Comparison of ENCODE assay signal across 9 cellular contexts in the genomic region with DNA sequence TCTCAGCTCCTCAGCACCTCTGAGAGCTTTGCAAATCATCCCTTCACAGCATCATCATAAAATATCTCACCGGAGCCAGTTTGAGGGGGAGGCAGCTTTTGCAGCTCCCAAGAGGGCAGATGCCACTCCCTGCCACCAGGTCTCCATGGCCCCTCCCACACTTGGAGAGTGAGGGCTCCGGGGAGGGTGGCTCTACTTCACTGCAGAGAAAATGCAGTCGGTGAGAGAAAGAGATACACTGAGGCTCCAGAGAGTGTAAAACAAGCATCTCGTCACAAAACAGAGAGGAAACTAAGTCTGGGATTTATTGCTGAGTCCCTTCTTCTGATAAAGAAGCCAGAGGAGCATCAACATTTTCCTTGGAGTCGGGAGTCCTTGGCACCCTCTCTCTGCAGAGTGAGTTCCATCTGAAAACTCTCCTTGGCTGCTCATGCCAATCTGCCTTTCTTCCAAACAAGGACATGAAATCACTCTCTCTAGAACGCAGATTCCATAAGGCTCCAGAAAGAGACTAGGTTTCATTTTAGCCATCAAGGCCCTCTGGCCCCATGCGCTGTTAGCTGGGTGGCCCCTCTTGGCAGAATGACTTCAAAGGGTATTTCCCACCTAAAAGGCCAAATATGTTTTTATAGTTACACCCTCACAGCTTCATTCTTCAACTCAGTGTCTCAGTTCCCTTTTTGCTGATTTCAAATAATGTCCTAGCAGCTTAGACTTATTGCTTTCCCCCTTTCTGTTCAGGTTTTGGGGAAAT.
A peak's percentile ranks its signal among the peaks of the same experiment; 100 is the strongest.
DNase-seq lines count a peak whose midpoint lies in the region; ATAC-seq and TF ChIP-seq lines count a peak whose summit lies in the region.
"Had no signal": no experiment of that assay in that cellular context is flagged by ENCODE, and none has a peak within 500 bp of the region (broad histone marks: within the 10 kb centered on the region; RNA-seq: fewer than 3 reads in every experiment).

No MANE protein-coding gene starts in this region.

- H3K36me3 ChIP-seq in PC-9 (ENCODE audit: low read depth) (no peaks in the 10 kb centered on the region), upper lobe of right lung (no peaks in the 10 kb centered on the region)

- no peaks in the 10 kb centered on the region for H3K27me3 ChIP-seq in PC-9 (ENCODE audit: insufficient read depth, low read depth)
- no peaks in the 10 kb centered on the region for H3K27me3 ChIP-seq in upper lobe of right lung

- H2AFZ ChIP-seq in PC-9 = no peak overlapping the region

- DNase-seq in activated CD4-positive, CD25-positive, alpha-beta regulatory T cell (lab: John Stamatoyannopoulos, UW) = no peak
- DNase-seq in PC-9 = no peak
- no peak for DNase-seq in activated CD8-positive, alpha-beta memory T cell treated with anti-CD3 and anti-CD28 coated beads for 24 hours
- no peak for DNase-seq in sciatic nerve (ENCODE audit: low spot score)
- DNase-seq in upper lobe of right lung = no peak

- POLR2A ChIA-PET in PC-9 (lab: Charles Lee; ENCODE audit: unreplicated experiment) = no interaction called here

- no peaks in the 10 kb centered on the region for H3F3A ChIP-seq in PC-9 (ENCODE audit: insufficient read depth, low read depth)

- H3K27ac ChIP-seq in PC-9 = no peak overlapping the region
- no peak overlapping the region for H3K27ac ChIP-seq in upper lobe of right lung
- H3K27ac ChIP-seq: KMS-11 had no signal

- TF ChIP-seq CTCF in PC-9 (conservative IDR thresholded peaks at IDR 0.05) = no peak
- TF ChIP-seq CTCF in upper lobe of right lung (IDR thresholded peaks at IDR 0.05) = no peak

- H3K4me3 ChIP-seq in PC-9 = no peak overlapping the region
- H3K4me3 ChIP-seq in upper lobe of right lung = no peak overlapping the region

- no peaks in the 10 kb centered on the region for H4K20me1 ChIP-seq in PC-9 (ENCODE audit: insufficient read depth)

- intact Hi-C loops in PC-9 (cut with micrococcal nuclease; ENCODE audit: unreplicated experiment) = no loop called here
- intact Hi-C loops in sciatic nerve (cut with DNase I) = no loop called here
- intact Hi-C loops in upper lobe of right lung (cut with DNase I) = no loop called here

- ATAC-seq in activated CD4-positive, CD25-positive, alpha-beta regulatory T cell treated with anti-CD3 and anti-CD28 coated beads, Interleukin-2, amount 50 U/mL, for 24 hours = peak; percentile 46 to 48
- ATAC-seq in HG02623 (IDR thresholded peaks at IDR 0.05; ENCODE audit: unreplicated experiment) (peak; percentile 64), HG03571 (IDR thresholded peaks at IDR 0.05; ENCODE audit: unreplicated experiment) (peak; percentile 72), sciatic nerve (no peak), upper lobe of right lung (no peak)

- H3K9me3 ChIP-seq in PC-9 (ENCODE audit: insufficient read depth, low read depth) = no peaks in the 10 kb centered on the region
- no peaks in the 10 kb centered on the region for H3K9me3 ChIP-seq in upper lobe of right lung

- no peaks in the 10 kb centered on the region for H3K4me1 ChIP-seq in PC-9 (replicated peaks; ENCODE audit: insufficient read depth)
- H3K4me1 ChIP-seq in upper lobe of right lung = no peaks in the 10 kb centered on the region

- H3K79me2 ChIP-seq in PC-9 (ENCODE audit: low read depth) = no peaks in the 10 kb centered on the region

- no TSS peak for BruUV-seq in PC-9 (replicated peaks; lab: Mats Ljungman, UMichigan)

- CTCF ChIA-PET in PC-9 (lab: Charles Lee) = no interaction called here

- H3K9me2 ChIP-seq in PC-9 (ENCODE audit: insufficient read depth) = no peaks in the 10 kb centered on the region

- no peak overlapping the region for H3K4me2 ChIP-seq in PC-9
- H3K4me2 ChIP-seq: KMS-11 had no signal

Comparison
In these comparisons a context has a peak if more than half of its experiments do, and no peak if none do; other contexts are left out.
1. ATAC-seq: peak in activated CD4-positive, CD25-positive, alpha-beta regulatory T cell treated with anti-CD3 and anti-CD28 coated beads, Interleukin-2, amount 50 U/mL, for 24 hours (2 of 2), HG02623 (single experiment) and HG03571 (single experiment); none in sciatic nerve (single experiment) and upper lobe of right lung (single experiment).